1 cellular context compared by ENCODE assay signal in genomic region chr10:8272794-8273425, GRCh38.
TF ChIP-seq lines count a peak whose summit lies in the region.

No MANE protein-coding gene starts in this region.

TF ChIP-seq in PFSK-1, 5 proteins besides CTCF, POLR2A, EP300 and RAD21 (continued from another document):
- TF ChIP-seq, protein P1, sequence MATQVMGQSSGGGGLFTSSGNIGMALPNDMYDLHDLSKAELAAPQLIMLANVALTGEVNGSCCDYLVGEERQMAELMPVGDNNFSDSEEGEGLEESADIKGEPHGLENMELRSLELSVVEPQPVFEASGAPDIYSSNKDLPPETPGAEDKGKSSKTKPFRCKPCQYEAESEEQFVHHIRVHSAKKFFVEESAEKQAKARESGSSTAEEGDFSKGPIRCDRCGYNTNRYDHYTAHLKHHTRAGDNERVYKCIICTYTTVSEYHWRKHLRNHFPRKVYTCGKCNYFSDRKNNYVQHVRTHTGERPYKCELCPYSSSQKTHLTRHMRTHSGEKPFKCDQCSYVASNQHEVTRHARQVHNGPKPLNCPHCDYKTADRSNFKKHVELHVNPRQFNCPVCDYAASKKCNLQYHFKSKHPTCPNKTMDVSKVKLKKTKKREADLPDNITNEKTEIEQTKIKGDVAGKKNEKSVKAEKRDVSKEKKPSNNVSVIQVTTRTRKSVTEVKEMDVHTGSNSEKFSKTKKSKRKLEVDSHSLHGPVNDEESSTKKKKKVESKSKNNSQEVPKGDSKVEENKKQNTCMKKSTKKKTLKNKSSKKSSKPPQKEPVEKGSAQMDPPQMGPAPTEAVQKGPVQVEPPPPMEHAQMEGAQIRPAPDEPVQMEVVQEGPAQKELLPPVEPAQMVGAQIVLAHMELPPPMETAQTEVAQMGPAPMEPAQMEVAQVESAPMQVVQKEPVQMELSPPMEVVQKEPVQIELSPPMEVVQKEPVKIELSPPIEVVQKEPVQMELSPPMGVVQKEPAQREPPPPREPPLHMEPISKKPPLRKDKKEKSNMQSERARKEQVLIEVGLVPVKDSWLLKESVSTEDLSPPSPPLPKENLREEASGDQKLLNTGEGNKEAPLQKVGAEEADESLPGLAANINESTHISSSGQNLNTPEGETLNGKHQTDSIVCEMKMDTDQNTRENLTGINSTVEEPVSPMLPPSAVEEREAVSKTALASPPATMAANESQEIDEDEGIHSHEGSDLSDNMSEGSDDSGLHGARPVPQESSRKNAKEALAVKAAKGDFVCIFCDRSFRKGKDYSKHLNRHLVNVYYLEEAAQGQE (IDR thresholded peaks at IDR 0.05; ENCODE audit: insufficient read depth in 1 of 2, low read depth in 2 of 2, low read length in 2 of 2): peak in 1 of 2 experiments; percentile 52; a peak in 1 of 4 replicates
